Comparison of ENCODE assay signal across 9 cellular contexts in the genomic region with DNA sequence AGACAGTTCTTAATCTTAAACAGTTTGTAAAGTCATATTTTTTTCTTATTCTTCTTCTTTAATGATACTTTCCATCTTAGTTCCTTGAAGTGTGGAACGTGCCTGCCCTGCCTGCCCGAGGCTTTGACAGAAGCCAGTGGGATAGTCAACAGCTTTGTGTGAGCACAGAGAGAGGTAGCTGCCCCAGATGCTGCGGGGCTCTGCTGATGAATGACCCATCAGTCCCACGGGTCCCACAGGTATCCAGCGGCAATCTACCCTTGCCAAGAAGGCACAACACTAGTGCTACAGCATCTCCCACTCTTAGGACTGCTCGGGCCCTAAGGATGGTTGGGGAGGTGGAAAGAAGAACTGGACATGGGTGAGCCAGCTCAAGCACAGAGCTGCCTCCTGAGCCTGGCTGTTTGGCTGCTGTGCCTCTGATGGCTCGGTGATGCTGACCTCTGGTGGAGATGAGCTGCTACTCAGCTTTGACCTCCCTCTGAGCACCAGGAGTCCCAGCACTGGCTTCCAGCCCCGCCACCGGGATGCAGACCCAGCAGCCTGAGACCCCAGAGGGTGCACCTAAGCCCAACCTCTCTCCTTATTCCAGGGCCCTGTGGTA. TPM values are rescaled to one million over a fixed set of nuclear protein-coding genes. Genes with fewer than 3 reads are reported as not detected.
DNase-seq lines count a peak whose midpoint lies in the region; ATAC-seq and TF ChIP-seq lines count a peak whose summit lies in the region.
"Had no signal": no experiment of that assay in that cellular context is flagged by ENCODE, and none has a peak within 500 bp of the region (broad histone marks: within the 10 kb centered on the region; RNA-seq: fewer than 3 reads in every experiment).

No MANE protein-coding gene starts in this region.

- peak in 4 of 6 experiments; percentile 31 to 45 (median 37) for TF ChIP-seq CTCF in Peyer's patch (IDR thresholded peaks at IDR 0.05)
- peak; percentile 82 for TF ChIP-seq CTCF in cardiac fibroblast (IDR thresholded peaks at IDR 0.05; ENCODE audit: low read depth, low read length)
- TF ChIP-seq CTCF in stomach (IDR thresholded peaks at IDR 0.05): peak in 4 of 7 experiments; percentile 33 to 68 (median 48)

- no peaks in the 10 kb centered on the region for H3K4me1 ChIP-seq in Peyer's patch
- H3K4me1 ChIP-seq in stomach: peaks cover 0 to 12% (median 0%) of the 10 kb centered on the region in 4 donors

- no peak for TF ChIP-seq EP300 in stomach (IDR thresholded peaks at IDR 0.05)

- H3K27me3 ChIP-seq in Peyer's patch (no peaks in the 10 kb centered on the region), stomach (peaks cover 0 to 11% (median 0%) of the 10 kb centered on the region in 3 donors)

- H3K9me3 ChIP-seq in Peyer's patch (no peaks in the 10 kb centered on the region), stomach (no peaks in the 10 kb centered on the region)

- intact Hi-C loops in stomach (cut with DNase I; ENCODE audit: low total_unique reads): loop anchor here (5.0 kb wide), 2 partner anchors 132 to 407 kb away; no protein-coding TSS in a partner anchor

- no peak overlapping the region for H3K27ac ChIP-seq in Peyer's patch
- peak overlapping the region in 2 of 5 donors; percentile 21 to 53 for H3K27ac ChIP-seq in stomach

- no peak for TF ChIP-seq POLR2A in Peyer's patch (IDR thresholded peaks at IDR 0.05)
- no peak for TF ChIP-seq POLR2A in stomach (IDR thresholded peaks at IDR 0.05)

- no peaks in the 10 kb centered on the region for H3K36me3 ChIP-seq in Peyer's patch
- no peaks in the 10 kb centered on the region for H3K36me3 ChIP-seq in stomach

- ATAC-seq in GM19455 (IDR thresholded peaks at IDR 0.05; ENCODE audit: unreplicated experiment): peak; percentile 73

- 28 to 42% (median 35%) methylated on average over 9 of the region's 9 CpGs for WGBS in stomach, 5 donors

- H3K4me3 ChIP-seq in Peyer's patch (no peak overlapping the region), cardiac fibroblast (replicated peaks in 1 of 2; ENCODE audit: low read depth in 2 of 2, low read length in 2 of 2) (no peak overlapping the region), stomach (no peak overlapping the region)

- peak; percentile 73 for DNase-seq in Daoy (ENCODE audit: low read depth)
- peak; percentile 20 for DNase-seq in HS-5 (ENCODE audit: low read depth)
- DNase-seq in Peyer's patch: peak in 2 of 3 donors; percentile 57 to 62
- peak; percentile 80 to 81 for DNase-seq in cardiac fibroblast (ENCODE audit: low read depth in 2 of 2)
- peak; percentile 90 for DNase-seq in left kidney (ENCODE audit: low read depth, low spot score)
- DNase-seq in stomach: peak; percentile 46
- DNase-seq in NCI-H2029 (lab: John Stamatoyannopoulos, UW): no peak

RNA-seq across cellular contexts. Expression of a gene that starts 11.8 kb away (rescaled TPM):
- total RNA-seq in Daoy (2014; rRNA removed; shearing (Covaris generic)): not detected in 2 replicates
- total RNA-seq in Peyer's patch (1 to 10 TPM in 1 of 4 donors, under 1 TPM in 3; 0.18 to 1.1 (median 0.65) TPM), stomach (10 to 100 TPM in 1 of 5 donors, 1 to 10 TPM in 2, not detected in 2; 2.3 to 12.1 (median 5.1) TPM)
- polyA plus RNA-seq in stomach: 1 to 10 TPM in 1 of 3 donors, under 1 TPM in 2; 0.43 to 1.1 (median 1.00) TPM
- total RNA-seq: T-helper 2 cell treated with Interferon-gamma antibody and Interleukin-4, amounts not matched to agents 100 ng/mL and 5 ng/mL, for 36 hours had no signal
